Comparison of ENCODE assay signal across 35 cellular contexts in the genomic region with DNA sequence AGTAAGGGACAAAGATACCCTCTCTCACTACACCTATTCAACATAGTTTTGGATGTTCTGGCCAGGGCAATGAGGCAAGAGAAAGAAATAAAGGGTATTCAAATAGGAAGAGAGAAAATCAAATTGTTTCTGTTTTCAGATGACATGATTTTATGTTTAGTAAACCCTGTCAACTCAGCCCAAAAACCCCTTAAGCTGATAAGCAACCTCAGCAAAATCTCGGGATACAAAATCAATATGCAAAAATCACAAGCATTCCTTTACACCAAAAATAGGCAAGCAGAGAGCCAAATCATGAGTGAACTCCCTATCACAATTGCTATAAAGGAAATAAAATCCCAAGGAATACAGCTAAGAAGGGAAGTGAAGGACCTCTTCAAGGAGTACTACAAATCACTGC.
DNase-seq lines count a peak whose midpoint lies in the region; ATAC-seq, FAIRE-seq and TF ChIP-seq lines count a peak whose summit lies in the region.
"Had no signal": no experiment of that assay in that cellular context is flagged by ENCODE, and none has a peak within 500 bp of the region (broad histone marks: within the 10 kb centered on the region; RNA-seq: fewer than 3 reads in every experiment).

No MANE protein-coding gene starts in this region.

- H4K20me1 ChIP-seq in HepG2 (ENCODE audit: insufficient read depth, low read length) (no peaks in the 10 kb centered on the region), IMR-90 (ENCODE audit: insufficient read depth, low read length) (no peaks in the 10 kb centered on the region), K562 (replicated peaks; ENCODE audit: control insufficient read depth, insufficient read depth, low read length) (no peaks in the 10 kb centered on the region)
- H4K20me1 ChIP-seq: BLaER1; BLaER1 treated with 17β-estradiol and CSF1 and Interleukin-3, amounts not matched to agents 10 nM and 100 nM had no signal

- no peak overlapping the region for H4K5ac ChIP-seq in IMR-90 (ENCODE audit: low read depth, low read length)

- no peak overlapping the region for H3K56ac ChIP-seq in IMR-90 (ENCODE audit: extremely low read depth, insufficient read depth, low read length)

- no peak overlapping the region for H2BK15ac ChIP-seq in IMR-90 (ENCODE audit: low read depth, low read length)

- ATAC-seq in HepG2 (no peak), right lobe of liver (no peak), IMR-90 (ENCODE audit: low read depth) (no peak), K562 (no peak)
- ATAC-seq: A549; CD8-positive, alpha-beta T cell had no signal

- H3K4me2 ChIP-seq in HepG2 (ENCODE audit: low read depth, low read length) (no peak overlapping the region), IMR-90 (ENCODE audit: low read depth, low read length) (no peak overlapping the region), K562 (ENCODE audit: insufficient read depth, low read length) (no peak overlapping the region)
- H3K4me2 ChIP-seq: A549; BLaER1; BLaER1 treated with 17β-estradiol and CSF1 and Interleukin-3, amounts not matched to agents 10 nM and 100 nM had no signal

- TF ChIP-seq POLR2A in HepG2 (IDR thresholded peaks at IDR 0.05; ENCODE audit: insufficient read depth in 1 of 2, low read depth in 2 of 2, low read length in 2 of 2), result no peak
- no peak for TF ChIP-seq POLR2A in right lobe of liver (IDR thresholded peaks at IDR 0.05)
- TF ChIP-seq POLR2A in IMR-90 (IDR thresholded peaks at IDR 0.05; ENCODE audit: low read depth, low read length), result no peak
- no peak for TF ChIP-seq POLR2A in K562 (conservative IDR thresholded peaks at IDR 0.05)

- no peak overlapping the region for H2BK120ac ChIP-seq in IMR-90 (ENCODE audit: low read depth, low read length)

- TF ChIP-seq RAD21 in HepG2 (CRISPR knock-in tag; IDR thresholded peaks at IDR 0.05) (no peak), IMR-90 (IDR thresholded peaks at IDR 0.05; ENCODE audit: low read length) (no peak), K562 (CRISPR knock-in tag; conservative IDR thresholded peaks at IDR 0.05 in 1 of 2, IDR thresholded peaks at IDR 0.05 in 1 of 2) (no peak)

- no peaks in the 10 kb centered on the region for H3K27me3 Mint-ChIP-seq in endodermal cell (ENCODE audit: insufficient read depth)
- H3K27me3 Mint-ChIP-seq: B cell; CD4-positive, alpha-beta memory T cell; CD4-positive, alpha-beta T cell; CD4-positive, CD25-positive, alpha-beta regulatory T cell; CD8-positive, alpha-beta memory T cell had no signal

- POLR2A ChIA-PET in HepG2 (lab: Yijun Ruan, JAX) (no interaction called here), IMR-90 (lab: Charles Lee; ENCODE audit: unreplicated experiment) (no interaction called here), K562 (lab: Yijun Ruan, JAX) (no interaction called here)

- H4K91ac ChIP-seq in IMR-90 (ENCODE audit: insufficient read depth, low read depth, low read length), result no peak overlapping the region

- H4K8ac ChIP-seq in IMR-90 (ENCODE audit: low read depth in 2 of 2, low read length in 2 of 2), result no peak overlapping the region

- H3K4ac ChIP-seq in IMR-90 (ENCODE audit: low read depth, low read length), result no peak overlapping the region

- TF ChIP-seq EP300 in HepG2 (IDR thresholded peaks at IDR 0.05; ENCODE audit: low read depth in 2 of 2, low read length in 2 of 2) (no peak), HepG2 (CRISPR knock-in tag; IDR thresholded peaks at IDR 0.05; ENCODE audit: borderline replicate concordance) (no peak), K562 (IDR thresholded peaks at IDR 0.05; ENCODE audit: low read length) (no peak)

- no peak overlapping the region for H3K4me3 ChIP-seq in HepG2 (replicated peaks in 1 of 3; ENCODE audit: insufficient read depth in 1 of 3, low read depth in 2 of 3, low read length in 3 of 3)
- no peak overlapping the region for H3K4me3 ChIP-seq in right lobe of liver
- H3K4me3 ChIP-seq in IMR-90 (ENCODE audit: insufficient read depth, low read depth, low read length), result no peak overlapping the region
- no peak overlapping the region for H3K4me3 ChIP-seq in K562
- H3K4me3 ChIP-seq in endodermal cell (ENCODE audit: low read length), result no peak overlapping the region
- H3K4me3 ChIP-seq: A549; BLaER1; BLaER1 treated with 17β-estradiol and CSF1 and Interleukin-3, amounts not matched to agents 10 nM and 100 nM had no signal

- no peak overlapping the region for H2AK9ac ChIP-seq in IMR-90 (replicated peaks; ENCODE audit: low read depth, low read length, poor library complexity)

- H2BK20ac ChIP-seq in IMR-90 (ENCODE audit: low read depth, low read length), result no peak overlapping the region

- CTCF ChIA-PET in HepG2 (lab: Yijun Ruan, JAX; ENCODE audit: low intra/inter-chr PET ratio, low total read pairs) (no interaction called here), IMR-90 (lab: Yijun Ruan, JAX) (interaction anchor here (0.6 kb wide), 2 partner anchors 13 to 547 kb away, joined by 4 to 6 read pairs; no protein-coding TSS in a partner anchor), K562 (lab: Yijun Ruan, JAX; ENCODE audit: low intra/inter-chr PET ratio) (no interaction called here)

- no peaks in the 10 kb centered on the region; the same call in 1 of the 2 replicates for H3K9me1 ChIP-seq in IMR-90 (ENCODE audit: insufficient read depth, low read length)
- no peaks in the 10 kb centered on the region for H3K9me1 ChIP-seq in K562 (ENCODE audit: control insufficient read depth, insufficient read depth, low read length)

- H3K79me1 ChIP-seq in IMR-90 (ENCODE audit: low read depth in 1 of 2, low read length in 2 of 2), result no peaks in the 10 kb centered on the region

- H3K9ac ChIP-seq in HepG2 (ENCODE audit: insufficient read depth, low read depth, low read length) (no peak overlapping the region), IMR-90 (ENCODE audit: low read depth, low read length) (no peak overlapping the region), K562 (ENCODE audit: insufficient read depth in 1 of 2, low read depth in 2 of 2, low read length in 2 of 2) (no peak overlapping the region), endodermal cell (ENCODE audit: extremely low read depth, low read length, poor library complexity, severe bottlenecking) (no peak overlapping the region)
- H3K9ac ChIP-seq: BLaER1; BLaER1 treated with 17β-estradiol and CSF1 and Interleukin-3, amounts not matched to agents 10 nM and 100 nM had no signal

- H3K4me1 ChIP-seq in HepG2 (ENCODE audit: insufficient read depth, low read length) (no peaks in the 10 kb centered on the region), right lobe of liver (no peaks in the 10 kb centered on the region), IMR-90 (ENCODE audit: control insufficient read depth, insufficient read depth, low read length) (no peaks in the 10 kb centered on the region), K562 (replicated peaks in 1 of 2; ENCODE audit: control insufficient read depth in 2 of 2, insufficient read depth in 2 of 2, low read length in 2 of 2) (no peaks in the 10 kb centered on the region), endodermal cell (ENCODE audit: control insufficient read depth, insufficient read depth, low read length) (peaks cover 3% of the 10 kb centered on the region)
- H3K4me1 ChIP-seq: A549; BE2C; BLaER1; BLaER1 treated with 17β-estradiol and CSF1 and Interleukin-3, amounts not matched to agents 10 nM and 100 nM; Caco-2 had no signal

- H3K9me3 ChIP-seq in HepG2 (ENCODE audit: low read length), result peaks cover 7% of the 10 kb centered on the region; the same call in 1 of the 2 replicates
- H3K9me3 ChIP-seq in right lobe of liver, result no peaks in the 10 kb centered on the region
- H3K9me3 ChIP-seq in IMR-90 (ENCODE audit: control insufficient read depth, insufficient read depth, low read length), result no peaks in the 10 kb centered on the region
- H3K9me3 ChIP-seq in K562 (replicated peaks; ENCODE audit: control insufficient read depth, insufficient read depth, low read depth, low read length), result no peaks in the 10 kb centered on the region
- H3K9me3 ChIP-seq in endodermal cell (ENCODE audit: control insufficient read depth, low read length), result no peaks in the 10 kb centered on the region
- H3K9me3 ChIP-seq: A549; BE2C; BLaER1; BLaER1 treated with 17β-estradiol and CSF1 and Interleukin-3, amounts not matched to agents 10 nM and 100 nM; Caco-2 had no signal

- no peak overlapping the region for H2BK5ac ChIP-seq in IMR-90 (ENCODE audit: low read depth, low read length, poor library complexity, severe bottlenecking)

- intact Hi-C loops in HepG2 (cut with micrococcal nuclease; ENCODE audit: unreplicated experiment), result no loop called here
- intact Hi-C loops in right lobe of liver (cut with DNase I), result no loop called here
- intact Hi-C loops in IMR-90 (cut with micrococcal nuclease), result no loop called here
- intact Hi-C loops in K562 (cut with micrococcal nuclease), result no loop called here

- H2AK5ac ChIP-seq in IMR-90 (ENCODE audit: low read depth, low read length), result no peak overlapping the region

- peaks cover 3% of the 10 kb centered on the region for H3K4me1 Mint-ChIP-seq in endodermal cell
- H3K4me1 Mint-ChIP-seq: B cell; CD14-positive monocyte; CD4-positive, alpha-beta memory T cell; CD4-positive, CD25-positive, alpha-beta regulatory T cell; CD8-positive, alpha-beta memory T cell had no signal

- dilution Hi-C loops in IMR-90 (cut with HindIII; ENCODE audit: low sequenced_read_pairs, unreplicated experiment), result no loop called here

- in situ Hi-C loops in HepG2 (cut with HindIII; ENCODE audit: extremely low pct_ligation_motif_present, low pct_unique_long_range_greater_than_20kb) (no loop called here), IMR-90 (cut with MboI; ENCODE audit: low sequenced_read_pairs) (no loop called here), K562 (cut with MboI) (no loop called here)

- no peak overlapping the region for H3K4me3 Mint-ChIP-seq in endodermal cell
- H3K4me3 Mint-ChIP-seq: B cell; CD14-positive monocyte; CD4-positive, alpha-beta memory T cell; CD4-positive, alpha-beta T cell; CD4-positive, CD25-positive, alpha-beta regulatory T cell; CD8-positive, alpha-beta memory T cell; CD8-positive, alpha-beta T cell had no signal

- H3K79me2 ChIP-seq in HepG2 (ENCODE audit: insufficient read depth, low read length) (no peaks in the 10 kb centered on the region), K562 (ENCODE audit: control insufficient read depth, insufficient read depth, low read length) (no peaks in the 10 kb centered on the region)

- 0% methylated on average over 1 of the region's 1 CpG for WGBS in HepG2 (ENCODE audit: low lambda C conversion rate)
- 61% methylated on average over 1 of the region's 1 CpG for WGBS in right lobe of liver (ENCODE audit: insufficient coverage, low coverage, low lambda C conversion rate, missing lambda C conversion rate)
- WGBS in IMR-90 (ENCODE audit: extremely low coverage in 2 of 2, insufficient read length in 1 of 2), 2 experiments, result no CpG with 5 or more reads among the region's 1 CpG
- WGBS in K562 (ENCODE audit: insufficient coverage, low coverage, missing lambda C conversion rate), result 0% methylated on average over 1 of the region's 1 CpG
- 87% methylated on average over 1 of the region's 1 CpG; no CpG with 5 or more reads in 1 of the 2 experiments for WGBS in endodermal cell (ENCODE audit: insufficient coverage in 1 of 2, insufficient read length in 1 of 2), 2 experiments

- H3K36me3 Mint-ChIP-seq in endodermal cell (ENCODE audit: low read depth), result no peaks in the 10 kb centered on the region
- H3K36me3 Mint-ChIP-seq: CD14-positive monocyte; CD4-positive, alpha-beta memory T cell; CD4-positive, CD25-positive, alpha-beta regulatory T cell; CD8-positive, alpha-beta memory T cell; CD8-positive, alpha-beta T cell had no signal

- H2AFZ ChIP-seq in HepG2 (ENCODE audit: low read length), result no peak overlapping the region
- no peak overlapping the region for H2AFZ ChIP-seq in IMR-90 (replicated peaks; ENCODE audit: low read length, poor library complexity)
- H2AFZ ChIP-seq in K562 (ENCODE audit: low read depth, low read length), result no peak overlapping the region

- no peak for FAIRE-seq in HepG2 (lab: Jason Lieb, UNC)
- no peak for FAIRE-seq in K562 (lab: Jason Lieb, UNC)
- FAIRE-seq: A204.1, A549, D721Med had no signal

- no peaks in the 10 kb centered on the region for H3K9me3 Mint-ChIP-seq in endodermal cell

- H3K23ac ChIP-seq in IMR-90 (ENCODE audit: low read depth, low read length), result no peak overlapping the region

- H3K27ac Mint-ChIP-seq in endodermal cell, result no peak overlapping the region
- H3K27ac Mint-ChIP-seq: B cell; CD14-positive monocyte; CD4-positive, alpha-beta memory T cell; CD4-positive, alpha-beta T cell; CD4-positive, CD25-positive, alpha-beta regulatory T cell; CD8-positive, alpha-beta memory T cell; CD8-positive, alpha-beta T cell had no signal

- no peak overlapping the region for H3K14ac ChIP-seq in IMR-90 (replicated peaks; ENCODE audit: low read depth, low read length)

- no peak for DNase-seq in HepG2 (ENCODE audit: low spot score)
- DNase-seq in right lobe of liver, result no peak
- DNase-seq in IMR-90, result no peak
- DNase-seq in K562 (ENCODE audit: extremely low read depth in 1 of 4, low spot score in 3 of 4), result no peak
- DNase-seq in stimulated activated CD4-positive, alpha-beta T cell treated with anti-CD3 and anti-CD28 coated beads, Interleukin-15, amount 100 ng/mL, for 24 hours, result no peak
- DNase-seq in endodermal cell, result no peak
- DNase-seq: 8988T; ACHN; AML-193; BE2C; C1 segment of cervical spinal cord; Caco-2; Calu3; CD4-positive, alpha-beta memory T cell; CD4-positive, alpha-beta T cell; CD4-positive, CD25-positive, alpha-beta regulatory T cell; CD8-positive, alpha-beta memory T cell; CD8-positive, alpha-beta T cell; COR-L47; DMS 273 treated with DMSO at 0.1 percent for 48 hours; DMS153; DMS53; DMS79; DMS79 treated with DMSO at 0.1 percent for 48 hours; DND-41; EL had no signal

- no peak overlapping the region for H3K18ac ChIP-seq in IMR-90 (ENCODE audit: low read depth, low read length)

- TF ChIP-seq CTCF in HepG2 (CRISPR knock-in tag; IDR thresholded peaks at IDR 0.05) (no peak), right lobe of liver (IDR thresholded peaks at IDR 0.05) (no peak), IMR-90 (conservative IDR thresholded peaks at IDR 0.05; ENCODE audit: low read depth, low read length) (no peak), K562 (IDR thresholded peaks at IDR 0.05 in 2 of 3, conservative IDR thresholded peaks at IDR 0.05 in 1 of 3; ENCODE audit: insufficient read depth in 2 of 3, low read depth in 1 of 3, low read length in 3 of 3) (no peak), endodermal cell (conservative IDR thresholded peaks at IDR 0.05) (no peak)

- H3K27me3 ChIP-seq in HepG2 (ENCODE audit: control insufficient read depth in 1 of 2, insufficient read depth in 2 of 2, low read length in 2 of 2) (no peaks in the 10 kb centered on the region), right lobe of liver (no peaks in the 10 kb centered on the region), IMR-90 (ENCODE audit: control insufficient read depth, insufficient read depth, low read length) (no peaks in the 10 kb centered on the region), K562 (ENCODE audit: control insufficient read depth in 2 of 2, insufficient read depth in 2 of 2, low read length in 2 of 2) (no peaks in the 10 kb centered on the region), endodermal cell (ENCODE audit: control insufficient read depth, insufficient read depth, low read length, poor library complexity, severe bottlenecking) (no peaks in the 10 kb centered on the region)
- H3K27me3 ChIP-seq: BE2C; BLaER1; BLaER1 treated with 17β-estradiol and CSF1 and Interleukin-3, amounts not matched to agents 10 nM and 100 nM had no signal

- no TSS peak for BruUV-seq in HepG2 (replicated peaks; lab: Mats Ljungman, UMichigan)
- BruUV-seq in IMR-90 (replicated peaks; lab: Mats Ljungman, UMichigan), result no TSS peak
- no TSS peak for BruUV-seq in K562 (replicated peaks; lab: Mats Ljungman, UMichigan)

- H3K27ac ChIP-seq in HepG2 (ENCODE audit: extremely low read length, insufficient read depth, low read length), result no peak overlapping the region
- no peak overlapping the region for H3K27ac ChIP-seq in right lobe of liver
- no peak overlapping the region for H3K27ac ChIP-seq in IMR-90 (ENCODE audit: insufficient read depth, low read length)
- no peak overlapping the region for H3K27ac ChIP-seq in K562 (ENCODE audit: extremely low read depth, low read depth, low read length)
- no peak overlapping the region for H3K27ac ChIP-seq in endodermal cell (ENCODE audit: low read depth, low read length)
- H3K27ac ChIP-seq: 22Rv1; A549; BLaER1; BLaER1 treated with 17β-estradiol and CSF1 and Interleukin-3, amounts not matched to agents 10 nM and 100 nM; C4-2B had no signal

- H3K36me3 ChIP-seq in HepG2 (replicated peaks in 1 of 2; ENCODE audit: control insufficient read depth in 1 of 2, insufficient read depth in 2 of 2, low read length in 2 of 2) (no peaks in the 10 kb centered on the region), right lobe of liver (no peaks in the 10 kb centered on the region), IMR-90 (ENCODE audit: control insufficient read depth, insufficient read depth, low read length) (no peaks in the 10 kb centered on the region), K562 (ENCODE audit: control insufficient read depth, insufficient read depth, low read length) (no peaks in the 10 kb centered on the region), endodermal cell (ENCODE audit: control insufficient read depth, insufficient read depth, low read length) (no peaks in the 10 kb centered on the region)
- H3K36me3 ChIP-seq: BE2C; BLaER1; BLaER1 treated with 17β-estradiol and CSF1 and Interleukin-3, amounts not matched to agents 10 nM and 100 nM had no signal

Comparison
In these comparisons a context has a peak if more than half of its experiments do, and no peak if none do; other contexts are left out.
1. Of the 241 proteins assayed by ChIP-seq in both HepG2 and K562: peak only in HepG2: MAFF; only in K562: none; in both: none; in neither: 239; mixed calls (peak in some experiments, not most) for 1.